Comparison of ENCODE assay signal across 14 cellular contexts in genomic region chr3:128605091-128606046, GRCh38.
"Had no signal": no experiment of that assay in that cellular context is flagged by ENCODE, and none has a peak within 500 bp of the region (broad histone marks: within the 10 kb centered on the region; RNA-seq: fewer than 3 reads in every experiment).

No MANE protein-coding gene starts in this region.

- DNase-seq: activated B cell treated with CpG ODN at 0.5 μM for 24 hours; activated CD4-positive, alpha-beta T cell treated with anti-CD3 and anti-CD28 coated beads, Interleukin-2, amount 10 ng/mL, durations not matched to agents 24 days and 14 days; activated naive CD4-positive, alpha-beta T cell treated with anti-CD3 and anti-CD28 coated beads, Interleukin-2, amount 50 U/mL, for 16 hours; caudate nucleus; effector memory CD4-positive, alpha-beta T cell; kidney glomerular epithelial cell; naive B cell; right cardiac atrium; stimulated activated CD4-positive, alpha-beta T cell treated with anti-CD3 and anti-CD28 coated beads, Interleukin-2, amount 100 ng/mL, for 24 hours; stimulated activated naive CD4-positive, alpha-beta T cell; transverse colon had no signal

- H3K27ac Mint-ChIP-seq: activated B cell treated with CpG ODN at 0.5 μM for 24 hours; activated CD4-positive, alpha-beta T cell treated with anti-CD3 and anti-CD28 coated beads, Interleukin-2, amount 10 ng/mL, durations not matched to agents 24 days and 14 days; activated T-helper 17 cell treated with anti-CD3 and anti-CD28 coated beads, Interleukin-2, amount 50 U/mL, for 72 hours; T-helper 1 cell treated with Interleukin-12 subunit alpha and Interleukin-12 subunit beta and Interleukin-4 antibody, amounts not matched to agents 30 μg/mL and 1 μg/mL, for 36 hours had no signal

- H3K27me3 ChIP-seq: transverse colon had no signal

- H3K4me3 Mint-ChIP-seq: activated B cell treated with CpG ODN at 0.5 μM for 24 hours; activated CD4-positive, alpha-beta T cell treated with anti-CD3 and anti-CD28 coated beads, Interleukin-2, amount 10 ng/mL, durations not matched to agents 24 days and 14 days; activated T-helper 17 cell treated with anti-CD3 and anti-CD28 coated beads, Interleukin-2, amount 50 U/mL, for 72 hours; T-helper 1 cell treated with Interleukin-12 subunit alpha and Interleukin-12 subunit beta and Interleukin-4 antibody, amounts not matched to agents 30 μg/mL and 1 μg/mL, for 36 hours had no signal

- H3K36me3 Mint-ChIP-seq: naive B cell had no signal

- H3K27ac ChIP-seq: gastroesophageal sphincter, transverse colon had no signal

- H3K4me1 Mint-ChIP-seq: activated CD4-positive, alpha-beta T cell treated with anti-CD3 and anti-CD28 coated beads, Interleukin-2, amount 10 ng/mL, durations not matched to agents 24 days and 14 days; activated T-helper 17 cell treated with anti-CD3 and anti-CD28 coated beads, Interleukin-2, amount 50 U/mL, for 72 hours; naive B cell had no signal

- H3K36me3 ChIP-seq: gastroesophageal sphincter, transverse colon had no signal

- H3K9me3 Mint-ChIP-seq: activated B cell treated with CpG ODN at 0.5 μM for 24 hours; activated CD4-positive, alpha-beta T cell treated with anti-CD3 and anti-CD28 coated beads, Interleukin-2, amount 10 ng/mL, durations not matched to agents 24 days and 14 days; activated T-helper 17 cell treated with anti-CD3 and anti-CD28 coated beads, Interleukin-2, amount 50 U/mL, for 72 hours; naive B cell; T-helper 1 cell treated with Interleukin-12 subunit alpha and Interleukin-12 subunit beta and Interleukin-4 antibody, amounts not matched to agents 30 μg/mL and 1 μg/mL, for 36 hours had no signal

- H3K4me3 ChIP-seq: gastroesophageal sphincter, transverse colon had no signal

- H3K27me3 Mint-ChIP-seq: activated B cell treated with CpG ODN at 0.5 μM for 24 hours; activated T-helper 17 cell treated with anti-CD3 and anti-CD28 coated beads, Interleukin-2, amount 50 U/mL, for 72 hours had no signal

- H3K9me3 ChIP-seq: gastroesophageal sphincter, transverse colon had no signal

- ATAC-seq: activated T-helper 17 cell treated with anti-CD3 and anti-CD28 coated beads, Interleukin-2, amount 50 U/mL, for 72 hours; gastroesophageal sphincter; right cardiac atrium had no signal
